Comparison of ENCODE assay signal across 21 cellular contexts in the genomic region with DNA sequence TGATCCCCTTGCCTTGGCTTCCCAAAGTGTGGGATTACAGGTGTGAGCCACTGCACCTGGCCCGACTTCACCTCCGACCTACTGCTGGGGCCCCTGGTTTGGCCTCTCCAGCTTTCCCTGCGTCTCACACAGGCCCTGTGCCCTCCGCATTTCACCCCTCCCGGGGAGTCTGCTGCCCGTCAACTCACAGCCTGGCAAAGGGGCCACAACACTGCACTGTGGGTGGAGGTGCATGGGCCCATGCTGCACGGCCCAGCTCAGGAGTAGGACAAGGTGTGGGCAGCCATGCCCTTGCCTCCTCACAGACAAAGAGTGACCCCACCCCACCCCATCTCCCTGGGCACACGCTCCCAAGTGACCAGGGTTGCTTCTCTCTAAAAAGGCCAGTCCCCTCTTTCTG. TPM values are rescaled to one million over a fixed set of nuclear protein-coding genes. Genes with fewer than 3 reads are reported as not detected.
A peak's percentile ranks its signal among the peaks of the same experiment; 100 is the strongest.
DNase-seq lines count a peak whose midpoint lies in the region; ATAC-seq, FAIRE-seq and TF ChIP-seq lines count a peak whose summit lies in the region.
"Had no signal": no experiment of that assay in that cellular context is flagged by ENCODE, and none has a peak within 500 bp of the region (broad histone marks: within the 10 kb centered on the region; RNA-seq: fewer than 3 reads in every experiment).

No MANE protein-coding gene starts in this region.

- H3K27ac Mint-ChIP-seq in WTC11 = no peak overlapping the region
- H3K27ac Mint-ChIP-seq: CD8-positive, alpha-beta memory T cell; H9 had no signal

- H3K23me2 ChIP-seq in H1 (ENCODE audit: low read depth, low read length) = no peaks in the 10 kb centered on the region

- H3K27ac ChIP-seq in IMR-90 (ENCODE audit: insufficient read depth, low read length) = no peak overlapping the region
- H3K27ac ChIP-seq in H1 (ENCODE audit: low read depth, low read length) = no peak overlapping the region
- no peak overlapping the region for H3K27ac ChIP-seq in neuronal stem cell (replicated peaks; ENCODE audit: low read length)

- no peaks in the 10 kb centered on the region for H3K79me2 ChIP-seq in H1 (ENCODE audit: control insufficient read depth in 1 of 2, insufficient read depth in 2 of 2, low read length in 2 of 2)

- in situ Hi-C loops in IMR-90 (cut with MboI; ENCODE audit: low sequenced_read_pairs) = no loop called here

- POLR2A ChIA-PET in IMR-90 (lab: Charles Lee; ENCODE audit: unreplicated experiment) = no interaction called here
- POLR2A ChIA-PET in H1 (lab: Charles Lee; ENCODE audit: partially characterized antibody) = no interaction called here
- POLR2A ChIA-PET in WTC11 (lab: Charles Lee) = no interaction called here

- no peak overlapping the region; the same call in 1 of the 2 replicates for H3K14ac ChIP-seq in IMR-90 (replicated peaks; ENCODE audit: low read depth, low read length)
- H3K14ac ChIP-seq in H1 (ENCODE audit: insufficient read length) = no peak overlapping the region
- H3K14ac ChIP-seq in neuronal stem cell (ENCODE audit: low read length) = peak overlapping the region; percentile 79

- peak overlapping the region; percentile 62 for H2AK5ac ChIP-seq in IMR-90 (ENCODE audit: low read depth, low read length)
- no peak overlapping the region for H2AK5ac ChIP-seq in H1 (ENCODE audit: low read depth, low read length)
- H2AK5ac ChIP-seq in neuronal stem cell (ENCODE audit: low read depth, low read length) = peak overlapping the region; percentile 57

- peaks cover 4% of the 10 kb centered on the region for H3K4me1 ChIP-seq in IMR-90 (ENCODE audit: control insufficient read depth, insufficient read depth, low read length)
- H3K4me1 ChIP-seq in H1 (replicated peaks in 1 of 4; ENCODE audit: control insufficient read depth in 3 of 4, insufficient read depth in 4 of 4, low read length in 3 of 4) = no peaks in the 10 kb centered on the region; a peak in 1 of 7 replicates
- H3K4me1 ChIP-seq in neuronal stem cell (ENCODE audit: control insufficient read depth in 2 of 2, insufficient read depth in 1 of 2, low read depth in 1 of 2, low read length in 2 of 2) = peaks cover 0 to 4% of the 10 kb centered on the region in 2 donors

- no peak overlapping the region for H3K4ac ChIP-seq in IMR-90 (ENCODE audit: low read depth, low read length)
- no peak overlapping the region for H3K4ac ChIP-seq in H1 (replicated peaks; ENCODE audit: insufficient read length, low read depth, low read length)
- H3K4ac ChIP-seq in neuronal stem cell (ENCODE audit: low read length) = no peak overlapping the region

- H3K79me1 ChIP-seq in IMR-90 (ENCODE audit: low read depth in 1 of 2, low read length in 2 of 2) = peaks cover 8 to 69% of the 10 kb centered on the region in 2 experiments
- no peaks in the 10 kb centered on the region for H3K79me1 ChIP-seq in H1 (ENCODE audit: low read depth, low read length)
- peaks cover 1% of the 10 kb centered on the region for H3K79me1 ChIP-seq in neuronal stem cell (ENCODE audit: low read depth, low read length)

- H4K5ac ChIP-seq in IMR-90 (ENCODE audit: low read depth, low read length) (no peak overlapping the region), H1 (ENCODE audit: insufficient read length, low read depth, low read length) (no peak overlapping the region)

- 85% methylated on average over 5 of the region's 8 CpGs; no CpG with 5 or more reads in 1 of the 2 experiments for whole genome bisulfite sequencing in IMR-90 (ENCODE audit: extremely low coverage in 2 of 2, insufficient read length in 1 of 2), 2 experiments
- 91% methylated on average over 8 of the region's 8 CpGs; no CpG with 5 or more reads in 1 of the 2 experiments for WGBS in H1 (ENCODE audit: extremely low coverage in 1 of 2, insufficient coverage in 1 of 2, insufficient read length in 1 of 2, insufficient replicate concordance in 2 of 2, low coverage in 1 of 2, low lambda C conversion rate in 2 of 2, missing lambda C conversion rate in 1 of 2), 2 experiments
- no CpG with 5 or more reads among the region's 8 CpGs for WGBS in neuronal stem cell (ENCODE audit: extremely low coverage in 2 of 2, insufficient read length in 2 of 2, insufficient replicate concordance in 1 of 2), 2 donors

- no peaks in the 10 kb centered on the region for H3K27me3 ChIP-seq in IMR-90 (ENCODE audit: control insufficient read depth, insufficient read depth, low read length)
- H3K27me3 ChIP-seq in H1 (replicated peaks in 1 of 4; ENCODE audit: control insufficient read depth in 3 of 4, extremely low read depth in 1 of 4, insufficient read depth in 3 of 4, low read length in 3 of 4) = peaks cover 0 to 4% (median 0%) of the 10 kb centered on the region in 4 experiments; a peak in 2 of 7 replicates
- H3K27me3 ChIP-seq in neuronal stem cell (ENCODE audit: control insufficient read depth in 3 of 3, insufficient read depth in 3 of 3, low read depth in 1 of 3, low read length in 3 of 3) = peaks cover 0 to 11% (median 3%) of the 10 kb centered on the region in 3 experiments
- H3K27me3 ChIP-seq: BE2C had no signal

- no peak for FAIRE-seq in H1 (lab: Jason Lieb, UNC)
- peak; percentile 55 for FAIRE-seq in urothelium cell line (lab: Jason Lieb, UNC)
- FAIRE-seq: A204.1, GM12878, GM19239 had no signal

- H3K4me3 ChIP-seq in IMR-90 (ENCODE audit: insufficient read depth, low read depth, low read length) (no peak overlapping the region), H1 (ENCODE audit: extremely low read depth in 1 of 4, insufficient read depth in 2 of 4, low read depth in 3 of 4, low read length in 4 of 4) (no peak overlapping the region), neuronal stem cell (ENCODE audit: low read length in 2 of 2) (peak overlapping the region in 1 of 2 donors; percentile 11)
- H3K4me3 ChIP-seq: GM12878 had no signal

- DNase-seq in IMR-90 (no peak), H1 (ENCODE audit: low read depth in 1 of 2, low spot score in 2 of 2) (no peak), neuronal stem cell (ENCODE audit: low spot score) (no peak), urothelium cell line (ENCODE audit: low spot score) (no peak), WTC11 (ENCODE audit: low spot score) (no peak), left lobe of liver (ENCODE audit: low spot score) (no peak)
- DNase-seq: ACHN; BE2C; C1 segment of cervical spinal cord; CD4-positive, CD25-positive, alpha-beta regulatory T cell; COR-L47; DMS 273 treated with DMSO at 0.1 percent for 48 hours; DMS53; DND-41; EL; GOT3; H9 had no signal

- intact Hi-C loops in IMR-90 (cut with micrococcal nuclease) = no loop called here

- H3K4me2 ChIP-seq in IMR-90 (ENCODE audit: low read depth, low read length) (no peak overlapping the region), H1 (ENCODE audit: insufficient read depth in 1 of 2, low read depth in 2 of 2, low read length in 2 of 2) (no peak overlapping the region), neuronal stem cell (ENCODE audit: insufficient read depth, low read length, poor library complexity, severe bottlenecking) (no peak overlapping the region)

- CTCF ChIA-PET in IMR-90 (lab: Yijun Ruan, JAX) = interaction anchor here (0.6 kb wide), 1 partner anchor 207 kb away, joined by 3 read pairs; no protein-coding TSS in a partner anchor
- CTCF ChIA-PET in H1 (lab: Charles Lee; ENCODE audit: partially characterized antibody) = interaction anchor here (0.6 to 1.5 kb wide), 5 partner anchors 18 to 666 kb away, joined by 3 to 8 read pairs (median 4); no protein-coding TSS in a partner anchor
- CTCF ChIA-PET in WTC11 (lab: Charles Lee) = interaction anchor here (1.5 kb wide), 1 partner anchor 37 kb away, joined by 3 read pairs; no protein-coding TSS in a partner anchor

- H3K4me3 Mint-ChIP-seq in WTC11 = no peak overlapping the region
- H3K4me3 Mint-ChIP-seq: CD4-positive, CD25-positive, alpha-beta regulatory T cell; H9 had no signal

- H3K9me3 ChIP-seq in IMR-90 (ENCODE audit: control insufficient read depth, insufficient read depth, low read length) = no peaks in the 10 kb centered on the region
- no peaks in the 10 kb centered on the region for H3K9me3 ChIP-seq in H1 (ENCODE audit: insufficient read depth in 2 of 2, low read depth in 1 of 2, low read length in 1 of 2)
- no peaks in the 10 kb centered on the region for H3K9me3 ChIP-seq in neuronal stem cell (replicated peaks in 1 of 2; ENCODE audit: control insufficient read depth in 2 of 2, insufficient read depth in 1 of 2, low read depth in 1 of 2, low read length in 2 of 2)
- H3K9me3 ChIP-seq: BE2C had no signal

- no peak for TF ChIP-seq RAD21 in IMR-90 (IDR thresholded peaks at IDR 0.05; ENCODE audit: low read length)
- TF ChIP-seq RAD21 in H1 (IDR thresholded peaks at IDR 0.05 in 1 of 2, conservative IDR thresholded peaks at IDR 0.05 in 1 of 2; ENCODE audit: low read depth in 2 of 2, low read length in 2 of 2) = no peak

- dilution Hi-C loops in IMR-90 (cut with HindIII; ENCODE audit: low sequenced_read_pairs, unreplicated experiment) = no loop called here

- BruUV-seq in IMR-90 (replicated peaks; lab: Mats Ljungman, UMichigan) = no TSS peak

- H2BK12ac ChIP-seq in H1 (ENCODE audit: low read depth, low read length) (no peak overlapping the region), neuronal stem cell (ENCODE audit: low read length) (no peak overlapping the region)

- peaks cover 22% of the 10 kb centered on the region for H3K9me1 ChIP-seq in IMR-90 (ENCODE audit: insufficient read depth, low read length)

- no peak for TF ChIP-seq POLR2A in IMR-90 (IDR thresholded peaks at IDR 0.05; ENCODE audit: low read depth, low read length)
- no peak for TF ChIP-seq POLR2A in H1 (IDR thresholded peaks at IDR 0.05; ENCODE audit: control extremely low read depth in 1 of 2, low read depth in 2 of 2, low read length in 2 of 2)

- TF ChIP-seq CTCF in IMR-90 (conservative IDR thresholded peaks at IDR 0.05; ENCODE audit: low read depth, low read length) = no peak
- no peak for TF ChIP-seq CTCF in H1 (IDR thresholded peaks at IDR 0.05; ENCODE audit: control extremely low read depth in 1 of 3, insufficient read depth in 1 of 3, low read depth in 1 of 3, low read length in 3 of 3)
- no peak for TF ChIP-seq CTCF in WTC11 (IDR thresholded peaks at IDR 0.05)

- no peak overlapping the region for H2AFZ ChIP-seq in IMR-90 (replicated peaks; ENCODE audit: low read length, poor library complexity)
- H2AFZ ChIP-seq in H1 (ENCODE audit: low read length) = no peak overlapping the region
- no peak overlapping the region for H2AFZ ChIP-seq in neuronal stem cell (ENCODE audit: low read length)

- H3K27me3 Mint-ChIP-seq in WTC11 (ENCODE audit: low read depth) = peaks cover 9% of the 10 kb centered on the region
- H3K27me3 Mint-ChIP-seq: CD8-positive, alpha-beta memory T cell had no signal

- H2BK20ac ChIP-seq in IMR-90 (ENCODE audit: low read depth, low read length) = no peak overlapping the region
- H2BK20ac ChIP-seq in H1 (ENCODE audit: low read length) = no peak overlapping the region

- TF ChIP-seq EP300 in H1 (IDR thresholded peaks at IDR 0.05; ENCODE audit: borderline replicate concordance in 1 of 2, low read depth in 2 of 2, low read length in 2 of 2) = no peak

- H2BK5ac ChIP-seq in IMR-90 (ENCODE audit: low read depth, low read length, poor library complexity, severe bottlenecking) = no peak overlapping the region
- H2BK5ac ChIP-seq in H1 (ENCODE audit: low read depth, low read length) = no peak overlapping the region
- no peak overlapping the region for H2BK5ac ChIP-seq in neuronal stem cell (ENCODE audit: low read length)

- H3K4me1 Mint-ChIP-seq in WTC11 = peaks cover 9% of the 10 kb centered on the region; the same call in 1 of the 2 replicates

- H3K56ac ChIP-seq in IMR-90 (ENCODE audit: extremely low read depth, insufficient read depth, low read length) = no peak overlapping the region
- H3K56ac ChIP-seq in H1 (replicated peaks; ENCODE audit: insufficient read length, low read depth, low read length) = no peak overlapping the region

- H2BK120ac ChIP-seq in IMR-90 (ENCODE audit: low read depth, low read length) (no peak overlapping the region), H1 (replicated peaks; ENCODE audit: low read depth, low read length) (no peak overlapping the region), neuronal stem cell (ENCODE audit: low read depth, low read length) (no peak overlapping the region)

- H3K9ac ChIP-seq in IMR-90 (ENCODE audit: low read depth, low read length) = no peak overlapping the region
- no peak overlapping the region; a peak in 1 of 7 replicates for H3K9ac ChIP-seq in H1 (replicated peaks in 1 of 4; ENCODE audit: extremely low read depth in 1 of 4, low read depth in 3 of 4, low read length in 3 of 4)
- H3K9ac ChIP-seq in neuronal stem cell (ENCODE audit: low read depth, low read length, poor library complexity) = peak overlapping the region; percentile 30

- H3K18ac ChIP-seq in IMR-90 (ENCODE audit: low read depth, low read length) = no peak overlapping the region
- H3K18ac ChIP-seq in H1 (ENCODE audit: extremely low read depth, low read length) = no peak overlapping the region
- peak overlapping the region; percentile 80 for H3K18ac ChIP-seq in neuronal stem cell (ENCODE audit: low read length)

- no peaks in the 10 kb centered on the region for H3K36me3 Mint-ChIP-seq in WTC11

- no peaks in the 10 kb centered on the region for H3K36me3 ChIP-seq in IMR-90 (ENCODE audit: control insufficient read depth, insufficient read depth, low read length)
- H3K36me3 ChIP-seq in H1 (ENCODE audit: control insufficient read depth in 2 of 4, insufficient read depth in 4 of 4, low read length in 3 of 4) = no peaks in the 10 kb centered on the region
- no peaks in the 10 kb centered on the region for H3K36me3 ChIP-seq in neuronal stem cell (replicated peaks in 1 of 2; ENCODE audit: control insufficient read depth in 2 of 2, insufficient read depth in 2 of 2, low read length in 2 of 2)
- H3K36me3 ChIP-seq: BE2C had no signal

- no peak for ATAC-seq in IMR-90 (ENCODE audit: low read depth)
- no peak for ATAC-seq in WTC11
- no peak for ATAC-seq in left lobe of liver
- ATAC-seq: GM12878 had no signal

- H4K91ac ChIP-seq in IMR-90 (ENCODE audit: insufficient read depth, low read depth, low read length) = no peak overlapping the region
- no peak overlapping the region for H4K91ac ChIP-seq in H1 (replicated peaks; ENCODE audit: insufficient read length, low read length)
- H4K91ac ChIP-seq in neuronal stem cell (ENCODE audit: low read depth, low read length, poor library complexity) = no peak overlapping the region

- H2BK15ac ChIP-seq in IMR-90 (ENCODE audit: low read depth, low read length) = no peak overlapping the region; the same call in 2 of the 3 replicates
- no peak overlapping the region for H2BK15ac ChIP-seq in H1 (ENCODE audit: low read length)
- H2BK15ac ChIP-seq in neuronal stem cell (ENCODE audit: low read length) = no peak overlapping the region

- no peak overlapping the region for H2AK9ac ChIP-seq in IMR-90 (replicated peaks; ENCODE audit: low read depth, low read length, poor library complexity)

- H4K20me1 ChIP-seq in IMR-90 (ENCODE audit: insufficient read depth, low read length) = no peaks in the 10 kb centered on the region
- no peaks in the 10 kb centered on the region for H4K20me1 ChIP-seq in H1 (replicated peaks in 1 of 2; ENCODE audit: control insufficient read depth in 1 of 2, insufficient read depth in 2 of 2, low read length in 2 of 2)

- no peaks in the 10 kb centered on the region for H3K9me3 Mint-ChIP-seq in WTC11
- H3K9me3 Mint-ChIP-seq: CD4-positive, CD25-positive, alpha-beta regulatory T cell; CD8-positive, alpha-beta memory T cell; H9 had no signal

- H4K8ac ChIP-seq in IMR-90 (ENCODE audit: low read depth in 2 of 2, low read length in 2 of 2) (no peak overlapping the region), H1 (ENCODE audit: extremely low read depth, insufficient read depth, low read length) (0 out of 2 replicates have a peak overlapping the region, but pooled peaks have one; percentile 9), neuronal stem cell (ENCODE audit: low read depth, low read length) (no peak overlapping the region)

- H3K23ac ChIP-seq in IMR-90 (ENCODE audit: low read depth, low read length) (no peak overlapping the region), H1 (ENCODE audit: insufficient read length) (no peak overlapping the region), neuronal stem cell (ENCODE audit: low read depth, low read length, poor library complexity) (no peak overlapping the region)

RNA-seq across cellular contexts. Expression of a gene that starts 12.6 kb away (rescaled TPM):
- 20.1 and 23.6 TPM in 2 replicates for total RNA-seq in IMR-90 (2012; rRNA removed)
- polyA plus RNA-seq in IMR-90 (2012; rRNA removed) = 64.1 and 69.2 TPM in 2 replicates
- polyA plus RNA-seq in IMR-90 (2012; cell fraction: cytosol; rRNA removed) = 41.5 and 81.3 TPM in 2 replicates
- 159 and 319 TPM in 2 replicates for polyA plus RNA-seq in IMR-90 (2012; cell fraction: nucleus; rRNA removed; ENCODE audit: low replicate concordance)
- total RNA-seq in H1 (2021; fragmentation: NEBNext Ultra II Directional; extraction: Animal tissue kit (Norgen Biotek cat#: 25700)) = not detected in 2 replicates
- polyA plus RNA-seq in H1 (2011; rRNA removed) = 0.02 TPM in 1 of 2 replicates, not detected in the other
- polyA plus RNA-seq in H1 (2011; cell fraction: cytosol; rRNA removed) = not detected
- not detected for polyA plus RNA-seq in H1 (2011; cell fraction: nucleus; rRNA removed)
- 0.09 TPM in 1 of 4 replicates, not detected in the others for polyA plus RNA-seq in H1 (2012, experiment 1 of 2)
- not detected for polyA plus RNA-seq in H1 (2012, experiment 2 of 2)
- not detected for polyA plus RNA-seq in H1 (2013, experiment 1 of 2)
- not detected for polyA plus RNA-seq in H1 (2013, experiment 2 of 2)
- polyA minus RNA-seq in H1 (2011; rRNA and poly(A)+ RNA removed) = not detected in 2 replicates
- not detected for polyA minus RNA-seq in H1 (2011; cell fraction: cytosol; rRNA and poly(A)+ RNA removed)
- not detected for polyA minus RNA-seq in H1 (2011; cell fraction: nucleus; rRNA and poly(A)+ RNA removed)
- not detected for polyA plus RNA-seq in neuronal stem cell (2013, experiment 1 of 2)
- not detected for polyA plus RNA-seq in neuronal stem cell (2013, experiment 2 of 2)
- total RNA-seq in WTC11 (2021) = 0.09 to 0.41 TPM (median 0.21 TPM) in 3 replicates
- total RNA-seq in left lobe of liver = 7.4 TPM
- total RNA-seq: CD4-positive, CD25-positive, alpha-beta regulatory T cell; H9 had no signal
- polyA plus RNA-seq: CD4-positive, CD25-positive, alpha-beta regulatory T cell; CD8-positive, alpha-beta memory T cell; GM12878 had no signal
